In genomic region chr15:60740231-60740630, GRCh38 we compare ENCODE assay signal across 21 cellular contexts.
DNase-seq lines count a peak whose midpoint lies in the region; ATAC-seq and TF ChIP-seq lines count a peak whose summit lies in the region.
"Had no signal": no experiment of that assay in that cellular context is flagged by ENCODE, and none has a peak within 500 bp of the region (broad histone marks: within the 10 kb centered on the region; RNA-seq: fewer than 3 reads in every experiment).

No MANE protein-coding gene starts in this region.

- 45% methylated on average over 9 of the region's 9 CpGs for WGBS in right lobe of liver (ENCODE audit: insufficient coverage, low coverage, low lambda C conversion rate, missing lambda C conversion rate)

- H3K9me3 Mint-ChIP-seq in natural killer cell = peaks cover 0 to 3% of the 10 kb centered on the region in 2 donors
- H3K9me3 Mint-ChIP-seq in natural killer cell treated with Interleukin-12 subunit alpha and Interleukin-12 subunit beta and Interleukin-15 and Interleukin-18, amount 100 ng/mL, for 72 hours = peaks cover 6% of the 10 kb centered on the region
- H3K9me3 Mint-ChIP-seq in activated naive CD4-positive, alpha-beta T cell treated with anti-CD3 and anti-CD28 coated beads, Interleukin-2, amount 10 ng/mL, durations not matched to agents 7 days and 5 days = peaks cover 15% of the 10 kb centered on the region

- peak overlapping the region; percentile 61 for H3K4me3 Mint-ChIP-seq in natural killer cell
- H3K4me3 Mint-ChIP-seq in natural killer cell treated with Interleukin-12 subunit alpha and Interleukin-12 subunit beta and Interleukin-15 and Interleukin-18, amount 100 ng/mL, for 72 hours = no peak overlapping the region
- H3K4me3 Mint-ChIP-seq in activated naive CD4-positive, alpha-beta T cell treated with anti-CD3 and anti-CD28 coated beads, Interleukin-2, amount 10 ng/mL, durations not matched to agents 7 days and 5 days = no peak overlapping the region

- H3K36me3 Mint-ChIP-seq in natural killer cell = peaks cover 3% of the 10 kb centered on the region
- peaks cover 3% of the 10 kb centered on the region for H3K36me3 Mint-ChIP-seq in natural killer cell treated with Interleukin-12 subunit alpha and Interleukin-12 subunit beta and Interleukin-15 and Interleukin-18, amount 100 ng/mL, for 72 hours
- peaks cover 4% of the 10 kb centered on the region for H3K36me3 Mint-ChIP-seq in activated naive CD4-positive, alpha-beta T cell treated with anti-CD3 and anti-CD28 coated beads, Interleukin-2, amount 10 ng/mL, durations not matched to agents 7 days and 5 days

- H3K27me3 ChIP-seq in right lobe of liver = no peaks in the 10 kb centered on the region

- no peak for ATAC-seq in natural killer cell
- no peak for ATAC-seq in natural killer cell treated with Interleukin-12 subunit alpha and Interleukin-12 subunit beta and Interleukin-15 and Interleukin-18, amount 100 ng/mL, for 72 hours
- ATAC-seq in right lobe of liver = peak in 3 of 4 donors; percentile 11 to 26 (median 17)
- ATAC-seq in HG02571 (IDR thresholded peaks at IDR 0.05; ENCODE audit: unreplicated experiment) = no peak

- DNase-seq in natural killer cell (no peak), right lobe of liver (peak in 1 of 3 donors; percentile 55), NCI-H1048 (lab: John Stamatoyannopoulos, UW) (no peak), SKM-1 treated with dmso at 0.1 percent for 144 hours (lab: John Stamatoyannopoulos, UW; ENCODE audit: unreplicated experiment) (no peak)
- DNase-seq in natural killer cell treated with Interleukin-12 subunit alpha and Interleukin-12 subunit beta and Interleukin-15 and Interleukin-18, amount 100 ng/mL, for 72 hours (ENCODE audit: low spot score) = no peak
- DNase-seq in activated naive CD4-positive, alpha-beta T cell treated with anti-CD3 and anti-CD28 coated beads, Interleukin-2, amount 10 ng/mL, durations not matched to agents 7 days and 5 days = no peak
- DNase-seq: 8988T, COR-L47, DMS79, EL, GDM1, NCI-H1105 treated with DMSO at 0.1 percent for 48 hours, NCI-H2029, NCI-H446, NCI-H524 treated with DMSO at 0.1 percent for 48 hours, NCI-H774, SIG-M5 had no signal

- peaks cover 0 to 3% of the 10 kb centered on the region in 2 donors for H3K27me3 Mint-ChIP-seq in natural killer cell (ENCODE audit: low read depth in 2 of 2)
- H3K27me3 Mint-ChIP-seq in natural killer cell treated with Interleukin-12 subunit alpha and Interleukin-12 subunit beta and Interleukin-15 and Interleukin-18, amount 100 ng/mL, for 72 hours = no peaks in the 10 kb centered on the region
- H3K27me3 Mint-ChIP-seq in activated naive CD4-positive, alpha-beta T cell treated with anti-CD3 and anti-CD28 coated beads, Interleukin-2, amount 10 ng/mL, durations not matched to agents 7 days and 5 days = peaks cover 3% of the 10 kb centered on the region

- H3K27ac ChIP-seq in right lobe of liver = peak overlapping the region; percentile 8 to 50 (median 44)
- H3K27ac ChIP-seq: HL-60, SK-N-MC had no signal

- no peak for TF ChIP-seq POLR2A in right lobe of liver (IDR thresholded peaks at IDR 0.05)

- no peak for TF ChIP-seq CTCF in natural killer cell (IDR thresholded peaks at IDR 0.05)
- TF ChIP-seq CTCF in right lobe of liver (IDR thresholded peaks at IDR 0.05) = no peak

- H3K9me3 ChIP-seq in iPS-18c (ENCODE audit: control insufficient read depth, insufficient read depth, low read length) = no peaks in the 10 kb centered on the region
- H3K9me3 ChIP-seq in right lobe of liver = no peaks in the 10 kb centered on the region

- H3K4me3 ChIP-seq in iPS-18c (ENCODE audit: insufficient read depth, low read depth, low read length) (0 out of 2 replicates have a peak overlapping the region, but pooled peaks have one; percentile 6), right lobe of liver (no peak overlapping the region)
- H3K4me3 ChIP-seq: SK-N-MC had no signal

- intact Hi-C loops in natural killer cell (cut with micrococcal nuclease) = loop anchor here (10.0 kb wide), 1 partner anchor 65 kb away; no protein-coding TSS in a partner anchor
- intact Hi-C loops in right lobe of liver (cut with DNase I) = no loop called here

- peaks cover 0 to 46% (median 16%) of the 10 kb centered on the region in 4 donors for H3K4me1 ChIP-seq in right lobe of liver

- CTCF ChIA-PET in activated naive CD4-positive, alpha-beta T cell treated with anti-CD3 and anti-CD28 coated beads, Interleukin-2, amount 10 ng/mL, durations not matched to agents 7 days and 5 days (lab: Charles Lee) = interaction anchor here (1.0 to 1.6 kb wide), 2 partner anchors 10 to 90 kb away, joined by 3 to 7 read pairs; no protein-coding TSS in a partner anchor

- H3K4me1 Mint-ChIP-seq in natural killer cell = peaks cover 30 to 36% of the 10 kb centered on the region in 2 donors
- peaks cover 18 to 21% of the 10 kb centered on the region in 2 donors for H3K4me1 Mint-ChIP-seq in natural killer cell treated with Interleukin-12 subunit alpha and Interleukin-12 subunit beta and Interleukin-15 and Interleukin-18, amount 100 ng/mL, for 72 hours (ENCODE audit: low read depth in 2 of 2)
- H3K4me1 Mint-ChIP-seq in activated naive CD4-positive, alpha-beta T cell treated with anti-CD3 and anti-CD28 coated beads, Interleukin-2, amount 10 ng/mL, durations not matched to agents 7 days and 5 days = no peaks in the 10 kb centered on the region

- no peaks in the 10 kb centered on the region for H3K36me3 ChIP-seq in right lobe of liver

- peak overlapping the region; percentile 15 to 40 for H3K27ac Mint-ChIP-seq in natural killer cell
- H3K27ac Mint-ChIP-seq in natural killer cell treated with Interleukin-12 subunit alpha and Interleukin-12 subunit beta and Interleukin-15 and Interleukin-18, amount 100 ng/mL, for 72 hours = peak overlapping the region in 1 of 2 donors; percentile 66
- H3K27ac Mint-ChIP-seq in activated naive CD4-positive, alpha-beta T cell treated with anti-CD3 and anti-CD28 coated beads, Interleukin-2, amount 10 ng/mL, durations not matched to agents 7 days and 5 days = no peak overlapping the region

Comparison
In these comparisons a context has a peak if more than half of its experiments do, and no peak if none do; other contexts are left out.
1. ATAC-seq: peak in right lobe of liver (3 of 4); none in natural killer cell (0 of 3), natural killer cell treated with Interleukin-12 subunit alpha and Interleukin-12 subunit beta and Interleukin-15 and Interleukin-18, amount 100 ng/mL, for 72 hours (0 of 2) and HG02571 (single experiment).